Comparison of ENCODE assay signal across 8 cellular contexts in the genomic region with DNA sequence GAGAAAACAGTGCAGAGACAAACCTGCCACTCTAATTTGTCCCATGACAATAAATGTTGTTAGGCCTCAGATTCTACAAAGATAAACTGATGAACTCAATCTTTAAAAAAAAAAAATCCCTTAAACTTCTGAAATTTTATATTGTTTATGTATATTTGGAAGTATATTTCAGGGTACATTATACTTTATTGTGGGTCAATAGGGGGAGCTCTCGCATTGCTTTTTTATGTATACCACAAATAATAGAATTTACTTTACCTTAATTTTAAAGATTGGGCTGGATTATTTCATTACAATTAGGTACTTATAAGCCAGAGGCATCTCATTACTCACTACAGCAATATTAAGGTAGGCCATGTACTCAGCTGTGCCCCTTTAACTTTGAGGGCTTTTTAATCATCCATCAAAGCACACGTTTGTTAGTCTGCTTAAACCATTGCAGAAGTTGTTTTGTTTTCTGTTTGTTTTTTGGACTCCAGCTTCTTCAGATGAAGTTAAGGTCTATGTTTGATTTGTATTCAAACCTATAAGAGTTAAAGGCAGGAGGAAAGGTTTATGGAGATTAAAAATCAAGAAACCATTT. TPM values are rescaled to one million over a fixed set of nuclear protein-coding genes. Genes with fewer than 3 reads are reported as not detected.
DNase-seq lines count a peak whose midpoint lies in the region; ATAC-seq and TF ChIP-seq lines count a peak whose summit lies in the region.

No MANE protein-coding gene starts in this region.

- H3K4me1 ChIP-seq in Panc1 (ENCODE audit: control insufficient read depth, insufficient read depth, low read length) (no peaks in the 10 kb centered on the region), upper lobe of right lung (no peaks in the 10 kb centered on the region), esophagus squamous epithelium (no peaks in the 10 kb centered on the region)

- no peak for TF ChIP-seq POLR2A in esophagus squamous epithelium (IDR thresholded peaks at IDR 0.05)

- H3K36me3 ChIP-seq in Panc1 (ENCODE audit: control insufficient read depth, insufficient read depth, low read length) = no peaks in the 10 kb centered on the region
- H3K36me3 ChIP-seq in upper lobe of right lung = no peaks in the 10 kb centered on the region
- no peaks in the 10 kb centered on the region for H3K36me3 ChIP-seq in esophagus squamous epithelium

- H3K4me3 ChIP-seq in Panc1 (ENCODE audit: low read depth in 2 of 2, low read length in 2 of 2) (no peak overlapping the region), upper lobe of right lung (no peak overlapping the region), esophagus squamous epithelium (no peak overlapping the region)

- H3K27ac Mint-ChIP-seq in activated CD8-positive, alpha-beta T cell treated with anti-CD3 and anti-CD28 coated beads for 36 hours = no peak overlapping the region
- H3K27ac Mint-ChIP-seq in activated CD8-positive, alpha-beta T cell treated with anti-CD3 and anti-CD28 coated beads, Interleukin-2, amount 10 ng/mL, durations not matched to agents 7 days and 5 days = no peak overlapping the region

- ATAC-seq in activated CD8-positive, alpha-beta T cell treated with anti-CD3 and anti-CD28 coated beads for 36 hours = no peak
- ATAC-seq in activated CD8-positive, alpha-beta T cell treated with anti-CD3 and anti-CD28 coated beads, Interleukin-2, amount 10 ng/mL, durations not matched to agents 7 days and 5 days = no peak
- ATAC-seq in Panc1 (no peak), upper lobe of right lung (no peak), GM21447 (IDR thresholded peaks at IDR 0.05; ENCODE audit: unreplicated experiment) (no peak)

- no peaks in the 10 kb centered on the region for H3K9me3 ChIP-seq in Panc1 (ENCODE audit: control insufficient read depth, insufficient read depth, low read depth, low read length)
- no peaks in the 10 kb centered on the region for H3K9me3 ChIP-seq in upper lobe of right lung
- H3K9me3 ChIP-seq in esophagus squamous epithelium = no peaks in the 10 kb centered on the region

- H3K27ac ChIP-seq in Panc1 (ENCODE audit: low read length) (no peak overlapping the region), upper lobe of right lung (no peak overlapping the region), esophagus squamous epithelium (no peak overlapping the region)

- no peaks in the 10 kb centered on the region for H3K27me3 ChIP-seq in Panc1 (ENCODE audit: control insufficient read depth, insufficient read depth, low read length)
- no peaks in the 10 kb centered on the region for H3K27me3 ChIP-seq in upper lobe of right lung
- no peaks in the 10 kb centered on the region for H3K27me3 ChIP-seq in esophagus squamous epithelium

- POLR2A ChIA-PET in activated CD8-positive, alpha-beta T cell treated with anti-CD3 and anti-CD28 coated beads for 36 hours (lab: Charles Lee) = no interaction called here
- POLR2A ChIA-PET in activated CD8-positive, alpha-beta T cell treated with anti-CD3 and anti-CD28 coated beads, Interleukin-2, amount 10 ng/mL, durations not matched to agents 7 days and 5 days (lab: Charles Lee) = no interaction called here
- POLR2A ChIA-PET in Panc1 (lab: Charles Lee) = no interaction called here

- BruUV-seq in Panc1 (replicated peaks; lab: Mats Ljungman, UMichigan) = no TSS peak

- no peak overlapping the region for H3K4me3 Mint-ChIP-seq in activated CD8-positive, alpha-beta T cell treated with anti-CD3 and anti-CD28 coated beads for 36 hours
- no peak overlapping the region for H3K4me3 Mint-ChIP-seq in activated CD8-positive, alpha-beta T cell treated with anti-CD3 and anti-CD28 coated beads, Interleukin-2, amount 10 ng/mL, durations not matched to agents 7 days and 5 days

- H3K9me3 Mint-ChIP-seq in activated CD8-positive, alpha-beta T cell treated with anti-CD3 and anti-CD28 coated beads for 36 hours = no peaks in the 10 kb centered on the region
- H3K9me3 Mint-ChIP-seq in activated CD8-positive, alpha-beta T cell treated with anti-CD3 and anti-CD28 coated beads, Interleukin-2, amount 10 ng/mL, durations not matched to agents 7 days and 5 days (ENCODE audit: insufficient read depth) = no peaks in the 10 kb centered on the region

- H3K4me1 Mint-ChIP-seq in activated CD8-positive, alpha-beta T cell treated with anti-CD3 and anti-CD28 coated beads for 36 hours (ENCODE audit: low read depth) = no peaks in the 10 kb centered on the region
- H3K4me1 Mint-ChIP-seq in activated CD8-positive, alpha-beta T cell treated with anti-CD3 and anti-CD28 coated beads, Interleukin-2, amount 10 ng/mL, durations not matched to agents 7 days and 5 days (ENCODE audit: low read depth) = no peaks in the 10 kb centered on the region

- TF ChIP-seq CTCF in activated CD8-positive, alpha-beta T cell treated with anti-CD3 and anti-CD28 coated beads for 36 hours (IDR thresholded peaks at IDR 0.05) = peak; percentile 43
- peak; percentile 68; the same call in 1 of the 2 replicates for TF ChIP-seq CTCF in Panc1 (IDR thresholded peaks at IDR 0.05)
- TF ChIP-seq CTCF in upper lobe of right lung (IDR thresholded peaks at IDR 0.05) = peak; percentile 61
- peak in 3 of 6 experiments; percentile 13 to 41 (median 36) for TF ChIP-seq CTCF in esophagus squamous epithelium (IDR thresholded peaks at IDR 0.05)

- CTCF ChIA-PET in activated CD8-positive, alpha-beta T cell treated with anti-CD3 and anti-CD28 coated beads for 36 hours (lab: Charles Lee) = interaction anchor here (0.9 to 1.9 kb wide), 5 partner anchors 10 to 739 kb away, joined by 3 to 5 read pairs (median 3); no protein-coding TSS in a partner anchor
- CTCF ChIA-PET in activated CD8-positive, alpha-beta T cell treated with anti-CD3 and anti-CD28 coated beads, Interleukin-2, amount 10 ng/mL, durations not matched to agents 7 days and 5 days (lab: Charles Lee) = interaction anchor here (1.0 to 1.2 kb wide), 3 partner anchors 17 to 732 kb away, joined by 3 to 4 read pairs (median 3); no protein-coding TSS in a partner anchor
- CTCF ChIA-PET in Panc1 (lab: Charles Lee) = no interaction called here

- WGBS in esophagus squamous epithelium, 2 donors = 18 to 24% methylated on average over 2 of the region's 2 CpGs

- in situ Hi-C loops in Panc1 (cut with HindIII; ENCODE audit: low pct_unique_long_range_greater_than_20kb, low sequenced_read_pairs) = no loop called here

- intact Hi-C loops in activated CD8-positive, alpha-beta T cell treated with anti-CD3 and anti-CD28 coated beads for 36 hours (cut with micrococcal nuclease) = no loop called here
- intact Hi-C loops in Panc1 (cut with micrococcal nuclease; ENCODE audit: unreplicated experiment) (loop anchor here (2.0 kb wide), 2 partner anchors 328 to 368 kb away; no protein-coding TSS in a partner anchor), upper lobe of right lung (cut with DNase I) (loop anchor here (10.0 kb wide), 1 partner anchor 330 kb away; no protein-coding TSS in a partner anchor), esophagus squamous epithelium (cut with DNase I) (no loop called here)

- peaks cover 1% of the 10 kb centered on the region for H3K27me3 Mint-ChIP-seq in activated CD8-positive, alpha-beta T cell treated with anti-CD3 and anti-CD28 coated beads for 36 hours
- no peaks in the 10 kb centered on the region for H3K27me3 Mint-ChIP-seq in activated CD8-positive, alpha-beta T cell treated with anti-CD3 and anti-CD28 coated beads, Interleukin-2, amount 10 ng/mL, durations not matched to agents 7 days and 5 days (ENCODE audit: low read depth)

- H3K36me3 Mint-ChIP-seq in activated CD8-positive, alpha-beta T cell treated with anti-CD3 and anti-CD28 coated beads for 36 hours (ENCODE audit: low read depth) = no peaks in the 10 kb centered on the region
- no peaks in the 10 kb centered on the region for H3K36me3 Mint-ChIP-seq in activated CD8-positive, alpha-beta T cell treated with anti-CD3 and anti-CD28 coated beads, Interleukin-2, amount 10 ng/mL, durations not matched to agents 7 days and 5 days (ENCODE audit: low read depth)

- no peak for DNase-seq in activated CD8-positive, alpha-beta T cell treated with anti-CD3 and anti-CD28 coated beads for 36 hours
- DNase-seq in activated CD8-positive, alpha-beta T cell treated with anti-CD3 and anti-CD28 coated beads, Interleukin-2, amount 10 ng/mL, durations not matched to agents 7 days and 5 days = no peak
- DNase-seq in Panc1 (ENCODE audit: low read depth, low spot score) = no peak
- DNase-seq in fibroblast of the conjunctiva (ENCODE audit: low read depth) = peak; percentile 31
- DNase-seq in upper lobe of right lung = no peak
- DNase-seq in NCI-H510A (lab: John Stamatoyannopoulos, UW) = no peak
- no peak for DNase-seq in esophagus squamous epithelium (lab: John Stamatoyannopoulos, UW)

RNA-seq across cellular contexts. Expression of gene EYA4, which starts 56.3 kb away (rescaled TPM):
- not detected for total RNA-seq in activated CD8-positive, alpha-beta T cell treated with anti-CD3 and anti-CD28 coated beads for 36 hours
- total RNA-seq in activated CD8-positive, alpha-beta T cell treated with anti-CD3 and anti-CD28 coated beads, Interleukin-2, amount 10 ng/mL, durations not matched to agents 7 days and 5 days = not detected
- not detected for total RNA-seq in Panc1 (2021; ENCODE audit: unreplicated experiment)
- not detected for polyA plus RNA-seq in Panc1 (2012; ENCODE audit: insufficient read length)
- 6.0 TPM for total RNA-seq in upper lobe of right lung
- total RNA-seq in esophagus squamous epithelium = 1 to 10 TPM in 1 of 4 donors, under 1 TPM in 3; 0.09 to 1.1 (median 0.61) TPM

Comparison
In these comparisons a context has a peak if more than half of its experiments do, and no peak if none do; other contexts are left out.
1. intact Hi-C loops: an anchor here in Panc1 (2.0 kb wide) and upper lobe of right lung (10.0 kb wide); none called in activated CD8-positive, alpha-beta T cell treated with anti-CD3 and anti-CD28 coated beads for 36 hours and esophagus squamous epithelium.